ENCODE assay signal across 38 cellular contexts in genomic region chr9:16118090-16118489, GRCh38.
"Had no signal": no experiment of that assay in that cellular context is flagged by ENCODE, and none has a peak within 500 bp of the region (broad histone marks: within the 10 kb centered on the region; RNA-seq: fewer than 3 reads in every experiment).

No MANE protein-coding gene starts in this region.

- H3K4me1 Mint-ChIP-seq: activated B cell treated with CpG ODN at 0.5 μM for 24 hours; activated CD4-positive, alpha-beta T cell treated with anti-CD3 and anti-CD28 coated beads, Interleukin-2, amount 10 ng/mL, durations not matched to agents 24 days and 14 days; activated naive CD8-positive, alpha-beta T cell treated with anti-CD3 and anti-CD28 coated beads, Interleukin-2, amount 10 ng/mL, durations not matched to agents 7 days and 5 days; activated T-helper 17 cell treated with anti-CD3 and anti-CD28 coated beads, Interleukin-2, amount 50 U/mL, for 72 hours; central memory CD8-positive, alpha-beta T cell had no signal

- H3K27me3 Mint-ChIP-seq: activated B cell treated with CpG ODN at 0.5 μM for 24 hours; activated CD4-positive, alpha-beta memory T cell treated with anti-CD3 and anti-CD28 coated beads for 36 hours; activated CD4-positive, alpha-beta T cell treated with anti-CD3 and anti-CD28 coated beads, Interleukin-2, amount 10 ng/mL, durations not matched to agents 24 days and 14 days; activated CD8-positive, alpha-beta T cell treated with anti-CD3 and anti-CD28 coated beads for 36 hours; activated naive CD8-positive, alpha-beta T cell treated with anti-CD3 and anti-CD28 coated beads, Interleukin-2, amount 10 ng/mL, durations not matched to agents 7 days and 5 days; activated T-helper 17 cell treated with anti-CD3 and anti-CD28 coated beads, Interleukin-2, amount 50 U/mL, for 72 hours; brain; central memory CD8-positive, alpha-beta T cell had no signal

- H3K9me3 Mint-ChIP-seq: activated B cell treated with CpG ODN at 0.5 μM for 24 hours; activated CD4-positive, alpha-beta memory T cell treated with anti-CD3 and anti-CD28 coated beads for 36 hours; activated CD4-positive, alpha-beta T cell treated with anti-CD3 and anti-CD28 coated beads, Interleukin-2, amount 10 ng/mL, durations not matched to agents 24 days and 14 days; activated CD8-positive, alpha-beta T cell treated with anti-CD3 and anti-CD28 coated beads for 36 hours; activated naive CD4-positive, alpha-beta T cell treated with anti-CD3 and anti-CD28 coated beads for 36 hours; activated T-cell treated with anti-CD3 and anti-CD28 coated beads, Interleukin-2, amount 50 U/mL, for 4 hours; activated T-helper 1 cell treated with anti-CD3 and anti-CD28 coated beads, Interleukin-12 subunit alpha, Interleukin-12 subunit beta, Interleukin-2, Interleukin-4 antibody, amounts not matched to agents 30 ng/mL and 10 ng/mL and 1 ng/mL, durations not matched to agents 14 hours and 24 hours and 36 hours; brain; T-helper 1 cell treated with Interleukin-12 subunit alpha and Interleukin-12 subunit beta and Interleukin-4 antibody, amounts not matched to agents 30 μg/mL and 1 μg/mL, for 36 hours; T-helper 2 cell treated with Interferon-gamma antibody and Interleukin-4, amounts not matched to agents 5 μg/mL and 100 μg/mL, for 36 hours had no signal

- ATAC-seq: activated CD8-positive, alpha-beta T cell treated with anti-CD3 and anti-CD28 coated beads for 36 hours; activated T-cell treated with anti-CD3 and anti-CD28 coated beads, Interleukin-2, amount 50 U/mL, for 4 hours; activated T-cell treated with anti-CD3 and anti-CD28 coated beads, Interleukin-2, amount 50 U/mL, for 72 hours; activated T-helper 17 cell treated with anti-CD3 and anti-CD28 coated beads, Interleukin-2, amount 50 U/mL, for 72 hours had no signal

- H3K27ac Mint-ChIP-seq: activated B cell treated with CpG ODN at 0.5 μM for 24 hours; activated CD4-positive, alpha-beta memory T cell treated with anti-CD3 and anti-CD28 coated beads for 36 hours; activated CD4-positive, alpha-beta T cell treated with anti-CD3 and anti-CD28 coated beads, Interleukin-2, amount 10 ng/mL, durations not matched to agents 24 days and 14 days; activated CD8-positive, alpha-beta T cell treated with anti-CD3 and anti-CD28 coated beads for 36 hours; activated naive CD4-positive, alpha-beta T cell treated with anti-CD3 and anti-CD28 coated beads for 36 hours; activated naive CD4-positive, alpha-beta T cell treated with anti-CD3 and anti-CD28 coated beads, Interleukin-2, amount 50 U/mL, for 72 hours; activated naive CD8-positive, alpha-beta T cell treated with anti-CD3 and anti-CD28 coated beads, Interleukin-2, amount 10 ng/mL, durations not matched to agents 7 days and 5 days; activated T-cell treated with anti-CD3 and anti-CD28 coated beads, Interleukin-2, amount 50 U/mL, for 72 hours; activated T-helper 1 cell treated with anti-CD3 and anti-CD28 coated beads, Interleukin-12 subunit alpha, Interleukin-12 subunit beta, Interleukin-2, Interleukin-4 antibody, amounts not matched to agents 30 ng/mL and 10 ng/mL and 1 ng/mL, durations not matched to agents 14 hours and 24 hours and 36 hours; activated T-helper 17 cell treated with anti-CD3 and anti-CD28 coated beads, Interleukin-2, amount 50 U/mL, for 72 hours; brain; T-helper 1 cell treated with Interleukin-12 subunit alpha and Interleukin-12 subunit beta and Interleukin-4 antibody, amounts not matched to agents 30 μg/mL and 1 μg/mL, for 36 hours; T-helper 2 cell treated with Interferon-gamma antibody and Interleukin-4, amounts not matched to agents 5 μg/mL and 100 μg/mL, for 36 hours had no signal

- DNase-seq: activated B cell treated with CpG ODN at 0.5 μM for 24 hours; activated CD4-positive, alpha-beta memory T cell treated with anti-CD3 and anti-CD28 coated beads for 36 hours; activated CD4-positive, alpha-beta T cell treated with anti-CD3 and anti-CD28 coated beads for 4 hours; activated CD4-positive, alpha-beta T cell treated with anti-CD3 and anti-CD28 coated beads, Interleukin-2, amount 10 ng/mL, durations not matched to agents 24 days and 14 days; activated CD4-positive, alpha-beta T cell treated with anti-CD3 and anti-CD28 coated beads, Interleukin-2, amount 50 U/mL, for 1 hour; activated CD4-positive, alpha-beta T cell treated with anti-CD3 and anti-CD28 coated beads, Interleukin-2, amount 50 U/mL, for 4 hours; activated CD4-positive, CD25-positive, alpha-beta regulatory T cell treated with anti-CD3 and anti-CD28 coated beads, Interleukin-2, amount 50 U/mL, for 72 hours; activated CD8-positive, alpha-beta memory T cell treated with anti-CD3 and anti-CD28 coated beads, Interleukin-2, amount 50 U/mL, for 4 hours; activated CD8-positive, alpha-beta T cell treated with anti-CD3 and anti-CD28 coated beads for 36 hours; activated effector memory CD4-positive, alpha-beta T cell treated with anti-CD3 and anti-CD28 coated beads, Interleukin-2, amount 50 U/mL, for 16 hours; activated gamma-delta T cell treated with Interleukin-2 at 50 U/mL for 16 hours; activated naive CD4-positive, alpha-beta T cell; activated naive CD4-positive, alpha-beta T cell treated with anti-CD3 and anti-CD28 coated beads for 36 hours; activated naive CD4-positive, alpha-beta T cell treated with anti-CD3 and anti-CD28 coated beads, Interleukin-2, amount 50 U/mL, for 16 hours; activated naive CD8-positive, alpha-beta T cell treated with anti-CD3 and anti-CD28 coated beads, Interleukin-2, amount 10 ng/mL, durations not matched to agents 7 days and 5 days; activated T-cell treated with anti-CD3 and anti-CD28 coated beads for 4 hours; activated T-cell treated with anti-CD3 and anti-CD28 coated beads, Interleukin-2, amount 50 U/mL, for 1 hour; activated T-cell treated with anti-CD3 and anti-CD28 coated beads, Interleukin-2, amount 50 U/mL, for 4 hours; activated T-cell treated with anti-CD3 and anti-CD28 coated beads, Interleukin-2, amount 50 U/mL, for 72 hours; adrenal gland; amniotic stem cell; aorta; caudate nucleus; cerebellar nuclear complex; T-helper 1 cell; T-helper 2 cell; T-helper 9 cell had no signal

- H3K36me3 ChIP-seq: adrenal gland, cardiac muscle cell had no signal

- H3K4me3 Mint-ChIP-seq: activated B cell treated with CpG ODN at 0.5 μM for 24 hours; activated CD4-positive, alpha-beta memory T cell treated with anti-CD3 and anti-CD28 coated beads for 36 hours; activated CD4-positive, alpha-beta T cell treated with anti-CD3 and anti-CD28 coated beads, Interleukin-2, amount 10 ng/mL, durations not matched to agents 24 days and 14 days; activated CD8-positive, alpha-beta T cell treated with anti-CD3 and anti-CD28 coated beads for 36 hours; activated naive CD4-positive, alpha-beta T cell treated with anti-CD3 and anti-CD28 coated beads for 36 hours; activated naive CD8-positive, alpha-beta T cell treated with anti-CD3 and anti-CD28 coated beads, Interleukin-2, amount 10 ng/mL, durations not matched to agents 7 days and 5 days; activated T-cell treated with anti-CD3 and anti-CD28 coated beads, Interleukin-2, amount 50 U/mL, for 4 hours; activated T-cell treated with anti-CD3 and anti-CD28 coated beads, Interleukin-2, amount 50 U/mL, for 72 hours; activated T-helper 1 cell treated with anti-CD3 and anti-CD28 coated beads, Interleukin-12 subunit alpha, Interleukin-12 subunit beta, Interleukin-2, Interleukin-4 antibody, amounts not matched to agents 30 ng/mL and 10 ng/mL and 1 ng/mL, durations not matched to agents 14 hours and 24 hours and 36 hours; activated T-helper 17 cell treated with anti-CD3 and anti-CD28 coated beads, Interleukin-2, amount 50 U/mL, for 72 hours; brain; central memory CD8-positive, alpha-beta T cell; T-helper 1 cell treated with Interleukin-12 subunit alpha and Interleukin-12 subunit beta and Interleukin-4 antibody, amounts not matched to agents 30 μg/mL and 1 μg/mL, for 36 hours; T-helper 2 cell treated with Interferon-gamma antibody and Interleukin-4, amounts not matched to agents 5 μg/mL and 100 μg/mL, for 36 hours had no signal

- H3K9me3 ChIP-seq: adrenal gland had no signal

- FAIRE-seq: bronchial epithelial cell, TTC549 had no signal

- H3K27me3 ChIP-seq: adrenal gland, cardiac muscle cell had no signal

- H3K4me3 ChIP-seq: adrenal gland, cardiac muscle cell had no signal

- H3K4me1 ChIP-seq: adrenal gland had no signal

- H3K27ac ChIP-seq: adrenal gland, cardiac muscle cell, VCaP had no signal
